In genomic region chr4:183610033-183610432, GRCh38 we compare ENCODE assay signal across 16 cellular contexts. TPM values are rescaled to one million over a fixed set of nuclear protein-coding genes. Genes with fewer than 3 reads are reported as not detected.
A peak's percentile ranks its signal among the peaks of the same experiment; 100 is the strongest.
DNase-seq lines count a peak whose midpoint lies in the region; FAIRE-seq and TF ChIP-seq lines count a peak whose summit lies in the region.
"Had no signal": no experiment of that assay in that cellular context is flagged by ENCODE, and none has a peak within 500 bp of the region (broad histone marks: within the 10 kb centered on the region; RNA-seq: fewer than 3 reads in every experiment).

No MANE protein-coding gene starts in this region.

- no peak overlapping the region for H4K8ac ChIP-seq in H1 (ENCODE audit: extremely low read depth, insufficient read depth, low read length)

- WGBS in H1 (ENCODE audit: extremely low coverage in 1 of 2, insufficient coverage in 1 of 2, insufficient read length in 1 of 2, insufficient replicate concordance in 2 of 2, low coverage in 1 of 2, low lambda C conversion rate in 2 of 2, missing lambda C conversion rate in 1 of 2), 2 experiments, result 89% methylated on average over 2 of the region's 2 CpGs; no CpG with 5 or more reads in 1 of the 2 experiments

- H3K27ac ChIP-seq in H1 (ENCODE audit: low read depth, low read length), result no peak overlapping the region
- peak overlapping the region; percentile 48 for H3K27ac ChIP-seq in osteoblast (ENCODE audit: low read depth, low read length)
- no peak overlapping the region for H3K27ac ChIP-seq in caudate nucleus (ENCODE audit: low read depth, low read length)

- no peaks in the 10 kb centered on the region for H3K36me3 ChIP-seq in H1 (ENCODE audit: control insufficient read depth in 2 of 4, insufficient read depth in 4 of 4, low read length in 3 of 4)
- H3K36me3 ChIP-seq in osteoblast (ENCODE audit: insufficient read depth, low read length), result no peaks in the 10 kb centered on the region

- no peak overlapping the region for H3K9ac ChIP-seq in H1 (replicated peaks in 1 of 4; ENCODE audit: extremely low read depth in 1 of 4, low read depth in 3 of 4, low read length in 3 of 4)

- H4K91ac ChIP-seq in H1 (replicated peaks; ENCODE audit: insufficient read length, low read length), result no peak overlapping the region

- H3K23me2 ChIP-seq in H1 (ENCODE audit: low read depth, low read length), result no peaks in the 10 kb centered on the region; the same call in 1 of the 2 replicates

- TF ChIP-seq EP300 in H1 (IDR thresholded peaks at IDR 0.05; ENCODE audit: borderline replicate concordance in 1 of 2, low read depth in 2 of 2, low read length in 2 of 2), result no peak

- no peak overlapping the region for H3K18ac ChIP-seq in H1 (ENCODE audit: extremely low read depth, low read length)

- H3K23ac ChIP-seq in H1 (ENCODE audit: insufficient read length), result no peak overlapping the region

- H3K14ac ChIP-seq in H1 (ENCODE audit: insufficient read length), result no peak overlapping the region

- TF ChIP-seq POLR2A in H1 (IDR thresholded peaks at IDR 0.05; ENCODE audit: control extremely low read depth in 1 of 2, low read depth in 2 of 2, low read length in 2 of 2), result no peak

- H3K79me2 ChIP-seq in H1 (ENCODE audit: control insufficient read depth in 1 of 2, insufficient read depth in 2 of 2, low read length in 2 of 2), result no peaks in the 10 kb centered on the region
- no peaks in the 10 kb centered on the region for H3K79me2 ChIP-seq in osteoblast (ENCODE audit: insufficient read depth, low read length)

- H3K9me3 ChIP-seq in H1 (ENCODE audit: insufficient read depth in 2 of 2, low read depth in 1 of 2, low read length in 1 of 2), result no peaks in the 10 kb centered on the region
- no peaks in the 10 kb centered on the region for H3K9me3 ChIP-seq in osteoblast (ENCODE audit: low read depth, low read length)

- no peak overlapping the region for H4K5ac ChIP-seq in H1 (ENCODE audit: insufficient read length, low read depth, low read length)

- no peak for TF ChIP-seq RAD21 in H1 (IDR thresholded peaks at IDR 0.05 in 1 of 2, conservative IDR thresholded peaks at IDR 0.05 in 1 of 2; ENCODE audit: low read depth in 2 of 2, low read length in 2 of 2)

- H3K4ac ChIP-seq in H1 (replicated peaks; ENCODE audit: insufficient read length, low read depth, low read length), result no peak overlapping the region

- H4K20me1 ChIP-seq in H1 (replicated peaks in 1 of 2; ENCODE audit: control insufficient read depth in 1 of 2, insufficient read depth in 2 of 2, low read length in 2 of 2), result no peaks in the 10 kb centered on the region
- no peaks in the 10 kb centered on the region for H4K20me1 ChIP-seq in osteoblast (ENCODE audit: insufficient read depth, low read length)

- CTCF ChIA-PET in H1 (lab: Charles Lee; ENCODE audit: partially characterized antibody), result interaction anchor here (2.8 kb wide), 1 partner anchor 10 kb away, joined by 10 read pairs; no protein-coding TSS in a partner anchor

- H2BK20ac ChIP-seq in H1 (ENCODE audit: low read length), result no peak overlapping the region

- no peak overlapping the region for H3K56ac ChIP-seq in H1 (replicated peaks; ENCODE audit: insufficient read length, low read depth, low read length)

- POLR2A ChIA-PET in H1 (lab: Charles Lee; ENCODE audit: partially characterized antibody), result interaction anchor here (1.4 kb wide), 1 partner anchor 165 kb away, joined by 3 read pairs; no protein-coding TSS in a partner anchor

- H2AFZ ChIP-seq in H1 (ENCODE audit: low read length), result peak overlapping the region; percentile 75; the same call in 1 of the 2 replicates
- peak overlapping the region; percentile 88 for H2AFZ ChIP-seq in osteoblast (ENCODE audit: low read length)

- no peaks in the 10 kb centered on the region for H3K79me1 ChIP-seq in H1 (ENCODE audit: low read depth, low read length)

- DNase-seq in EL, result peak; percentile 36
- DNase-seq in LHCN-M2 (ENCODE audit: low read depth), result peak; percentile 67
- DNase-seq in H1 (ENCODE audit: low read depth in 1 of 2, low spot score in 2 of 2), result no peak
- DNase-seq in osteoblast (ENCODE audit: insufficient read length, low spot score, missing footprints), result peak; percentile 93
- DNase-seq in HuH-7.5 (ENCODE audit: low spot score), result no peak
- DNase-seq in caudate nucleus (lab: John Stamatoyannopoulos, UW), result no peak
- DNase-seq in urothelium cell line (ENCODE audit: low spot score), result no peak
- no peak for DNase-seq in activated effector memory CD4-positive, alpha-beta T cell treated with anti-CD3 and anti-CD28 coated beads, Interleukin-2, amount 50 U/mL, for 16 hours
- DNase-seq: activated CD4-positive, alpha-beta T cell treated with anti-CD3 and anti-CD28 coated beads for 4 hours; CD8-positive, alpha-beta memory T cell; midbrain; NCI-H146; NK-92 treated with Interleukin-12 subunit alpha and Interleukin-12 subunit beta, amount 100 ng/mL, for 24 hours; stimulated activated CD4-positive, alpha-beta T cell treated with anti-CD3 and anti-CD28 coated beads, Interleukin-4, amount 100 ng/mL, for 4 hours; stimulated activated naive CD8-positive, alpha-beta T cell treated with anti-CD3 and anti-CD28 coated beads, Interleukin-15, amount 100 ng/mL, for 72 hours; T-helper 1 cell had no signal

- H2BK120ac ChIP-seq in H1 (replicated peaks; ENCODE audit: low read depth, low read length), result no peak overlapping the region

- H2BK15ac ChIP-seq in H1 (ENCODE audit: low read length), result no peak overlapping the region

- H3K4me3 ChIP-seq in H1 (ENCODE audit: extremely low read depth in 1 of 4, insufficient read depth in 2 of 4, low read depth in 3 of 4, low read length in 4 of 4) (no peak overlapping the region), osteoblast (ENCODE audit: insufficient read depth, low read length) (peak overlapping the region; percentile 14)

- no peak overlapping the region for H2AK5ac ChIP-seq in H1 (ENCODE audit: low read depth, low read length)

- no peak overlapping the region for H2BK12ac ChIP-seq in H1 (ENCODE audit: low read depth, low read length)

- H2BK5ac ChIP-seq in H1 (ENCODE audit: low read depth, low read length), result no peak overlapping the region

- FAIRE-seq in H1 (lab: Jason Lieb, UNC) (no peak), urothelium cell line (lab: Jason Lieb, UNC) (no peak)

- TF ChIP-seq CTCF in H1 (IDR thresholded peaks at IDR 0.05; ENCODE audit: control extremely low read depth in 1 of 3, insufficient read depth in 1 of 3, low read depth in 1 of 3, low read length in 3 of 3), result no peak
- no peak for TF ChIP-seq CTCF in osteoblast (IDR thresholded peaks at IDR 0.05; ENCODE audit: extremely low read depth, low read depth, low read length)

- H3K4me1 ChIP-seq in H1 (replicated peaks in 1 of 4; ENCODE audit: control insufficient read depth in 3 of 4, insufficient read depth in 4 of 4, low read length in 3 of 4), result no peaks in the 10 kb centered on the region
- H3K4me1 ChIP-seq in osteoblast (ENCODE audit: insufficient read depth, low read length), result peaks cover 13% of the 10 kb centered on the region

- H3K27me3 ChIP-seq in H1 (replicated peaks in 1 of 4; ENCODE audit: control insufficient read depth in 3 of 4, extremely low read depth in 1 of 4, insufficient read depth in 3 of 4, low read length in 3 of 4), result no peaks in the 10 kb centered on the region
- no peaks in the 10 kb centered on the region for H3K27me3 ChIP-seq in osteoblast (ENCODE audit: insufficient read depth, low read length)

- H3K4me2 ChIP-seq in H1 (ENCODE audit: insufficient read depth in 1 of 2, low read depth in 2 of 2, low read length in 2 of 2) (no peak overlapping the region), osteoblast (ENCODE audit: insufficient read depth, low read length) (peak overlapping the region; percentile 66)

TF ChIP-seq in H1, 55 proteins besides CTCF, POLR2A, EP300 and RAD21 (continues in another document):
- TF ChIP-seq SIN3A (conservative IDR thresholded peaks at IDR 0.05 in 1 of 2, IDR thresholded peaks at IDR 0.05 in 1 of 2; ENCODE audit: low read depth in 1 of 2, low read length in 2 of 2), result no peak
- TF ChIP-seq CHD2 (IDR thresholded peaks at IDR 0.05; ENCODE audit: low read length), result no peak
- TF ChIP-seq ZNF274 (IDR thresholded peaks at IDR 0.05; ENCODE audit: borderline replicate concordance, extremely low read depth, low read length), result no peak
- TF ChIP-seq GTF2F1 (IDR thresholded peaks at IDR 0.05; ENCODE audit: borderline replicate concordance, low read depth, low read length), result no peak
- TF ChIP-seq ATF3 (IDR thresholded peaks at IDR 0.05; ENCODE audit: insufficient read depth, low read depth, low read length), result peak; percentile 37; the same call in 1 of the 2 replicates

RNA-seq across cellular contexts. Expression of gene RWDD4, which starts 49.0 kb away (rescaled TPM):
- total RNA-seq in LHCN-M2 (2014; rRNA removed) (42.2 and 53.3 TPM in 2 replicates), osteoblast (19.9 and 25.9 TPM in 2 replicates)
- polyA plus RNA-seq in LHCN-M2 (2012), result 11.5 TPM
- total RNA-seq in H1 (2021; fragmentation: NEBNext Ultra II Directional; extraction: Animal tissue kit (Norgen Biotek cat#: 25700)), result 18.5 and 18.9 TPM in 2 replicates
- polyA plus RNA-seq in H1 (2011; rRNA removed), result 4.0 and 5.4 TPM in 2 replicates
- polyA plus RNA-seq in H1 (2011; cell fraction: cytosol; rRNA removed), result 7.0 TPM
- 4.4 TPM for polyA plus RNA-seq in H1 (2011; cell fraction: nucleus; rRNA removed)
- 6.4 to 9.0 TPM (median 6.7 TPM) in 4 replicates for polyA plus RNA-seq in H1 (2012, experiment 1 of 2)
- 2.2 TPM for polyA plus RNA-seq in H1 (2012, experiment 2 of 2)
- polyA plus RNA-seq in H1 (2013, experiment 1 of 2), result 24.9 TPM
- polyA plus RNA-seq in H1 (2013, experiment 2 of 2), result 25.3 TPM
- polyA minus RNA-seq in H1 (2011; rRNA and poly(A)+ RNA removed), result 1.3 and 2.0 TPM in 2 replicates
- polyA minus RNA-seq in H1 (2011; cell fraction: cytosol; rRNA and poly(A)+ RNA removed), result 2.9 TPM
- 5.5 TPM for polyA minus RNA-seq in H1 (2011; cell fraction: nucleus; rRNA and poly(A)+ RNA removed)

RNA-seq across cellular contexts. Expression of gene TRAPPC11, which starts 49.1 kb away (rescaled TPM):
- total RNA-seq in LHCN-M2 (2014; rRNA removed) (27.4 and 31.9 TPM in 2 replicates), osteoblast (51.0 and 58.3 TPM in 2 replicates)
- polyA plus RNA-seq in LHCN-M2 (2012), result 7.6 TPM
- total RNA-seq in H1 (2021; fragmentation: NEBNext Ultra II Directional; extraction: Animal tissue kit (Norgen Biotek cat#: 25700)), result 23.1 and 25.9 TPM in 2 replicates
- 15.3 and 19.2 TPM in 2 replicates for polyA plus RNA-seq in H1 (2011; rRNA removed)
- polyA plus RNA-seq in H1 (2011; cell fraction: cytosol; rRNA removed), result 22.7 TPM
- polyA plus RNA-seq in H1 (2011; cell fraction: nucleus; rRNA removed), result 16.9 TPM
- polyA plus RNA-seq in H1 (2012, experiment 1 of 2), result 15.6 to 23.6 TPM (median 18.3 TPM) in 4 replicates
- 1.0 TPM for polyA plus RNA-seq in H1 (2012, experiment 2 of 2)
- polyA plus RNA-seq in H1 (2013, experiment 1 of 2), result 19.2 TPM
- polyA plus RNA-seq in H1 (2013, experiment 2 of 2), result 20.3 TPM
- 42.2 and 59.0 TPM in 2 replicates for polyA minus RNA-seq in H1 (2011; rRNA and poly(A)+ RNA removed)
- 23.0 TPM for polyA minus RNA-seq in H1 (2011; cell fraction: cytosol; rRNA and poly(A)+ RNA removed)
- polyA minus RNA-seq in H1 (2011; cell fraction: nucleus; rRNA and poly(A)+ RNA removed), result 31.1 TPM

Comparison
In these comparisons a context has a peak if more than half of its experiments do, and no peak if none do; other contexts are left out.
1. DNase-seq: peak in EL (single experiment), LHCN-M2 (single experiment) and osteoblast (single experiment); none in H1 (0 of 2), HuH-7.5 (single experiment), caudate nucleus (0 of 61), urothelium cell line (single experiment) and activated effector memory CD4-positive, alpha-beta T cell treated with anti-CD3 and anti-CD28 coated beads, Interleukin-2, amount 50 U/mL, for 16 hours (single experiment).